1 cellular context compared by ENCODE assay signal in genomic region chr2:20446917-20447436, GRCh38.
TF ChIP-seq lines count a peak whose summit lies in the region.

Gene RHOB, plus strand, starts transcription at chr2:20447074. Its CDS starts 392 bp downstream, at chr2:20447466.

TF ChIP-seq in IMR-90, 13 proteins besides CTCF, POLR2A, EP300 and RAD21 (continued from another document):
- TF ChIP-seq RCOR1 (IDR thresholded peaks at IDR 0.05; ENCODE audit: insufficient replicate concordance, low read length) (no peak), FOS (IDR thresholded peaks at IDR 0.05; ENCODE audit: low read depth, low read length) (no peak), USF2 (IDR thresholded peaks at IDR 0.05; ENCODE audit: low read depth, low read length) (peak; percentile 27; the same call in 1 of the 2 replicates), CHD1 (IDR thresholded peaks at IDR 0.05; ENCODE audit: low read depth, low read length) (no peak; the same call in 1 of the 2 replicates), CEBPB (IDR thresholded peaks at IDR 0.05; ENCODE audit: low read depth, low read length) (no peak), NFE2L2 (IDR thresholded peaks at IDR 0.05; ENCODE audit: low read depth, low read length) (0 out of 2 replicates have a peak, but pooled peaks have one; percentile 29)
